ENCODE assay signal across 8 cellular contexts in genomic region chr10:118249714-118250113, GRCh38.
"Had no signal": no experiment of that assay in that cellular context is flagged by ENCODE, and none has a peak within 500 bp of the region (broad histone marks: within the 10 kb centered on the region; RNA-seq: fewer than 3 reads in every experiment).

No MANE protein-coding gene starts in this region.

- DNase-seq: IMR-90, KBM-7, KG1 had no signal

- H3K27ac ChIP-seq: HL-60, KMS-11 had no signal

- H3K4me3 ChIP-seq: K562 had no signal

- FAIRE-seq: HepG2, HTR-8/SVneo, K562 had no signal
